Comparison of ENCODE assay signal across 10 cellular contexts in the genomic region with DNA sequence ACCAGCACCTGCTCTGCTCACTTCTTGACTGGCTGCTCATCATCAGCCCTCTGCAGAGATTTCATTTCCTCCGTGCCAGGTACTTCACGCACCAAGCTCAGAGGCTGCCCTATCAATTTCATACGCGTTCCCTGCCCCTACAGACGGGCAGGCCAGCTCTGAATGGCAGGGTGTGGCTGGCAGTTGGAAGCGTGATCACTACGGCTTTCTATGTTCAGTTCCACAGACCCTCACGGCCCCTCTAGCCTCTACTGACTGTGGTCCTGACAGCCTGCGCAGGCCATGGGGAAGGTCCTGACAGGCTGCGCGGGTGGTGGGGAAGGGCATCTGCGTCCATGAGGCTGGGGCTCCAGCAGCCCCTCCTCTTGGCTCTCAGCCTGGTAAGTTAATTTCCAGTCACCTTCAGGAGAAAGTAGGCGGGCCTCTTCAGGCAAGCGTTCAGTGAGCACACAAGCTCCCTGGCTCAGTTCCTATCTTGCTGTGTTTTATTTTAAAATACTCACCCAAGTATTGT.
A peak's percentile ranks its signal among the peaks of the same experiment; 100 is the strongest.
DNase-seq lines count a peak whose midpoint lies in the region; ATAC-seq and TF ChIP-seq lines count a peak whose summit lies in the region.
"Had no signal": no experiment of that assay in that cellular context is flagged by ENCODE, and none has a peak within 500 bp of the region (broad histone marks: within the 10 kb centered on the region; RNA-seq: fewer than 3 reads in every experiment).

No MANE protein-coding gene starts in this region.

- H3K27ac ChIP-seq in colonic mucosa, result peak overlapping the region; percentile 83
- H3K27ac ChIP-seq: right lobe of liver had no signal

- H3K4me1 ChIP-seq in colonic mucosa (peaks cover 3% of the 10 kb centered on the region), mucosa of stomach (ENCODE audit: control insufficient read depth, insufficient read depth, low read length) (peaks cover 38% of the 10 kb centered on the region)

- H3K4me3 ChIP-seq in colonic mucosa (peak overlapping the region; percentile 26), mucosa of stomach (ENCODE audit: low read length) (no peak overlapping the region)
- H3K4me3 ChIP-seq: right lobe of liver had no signal

- ATAC-seq in HG02588 (IDR thresholded peaks at IDR 0.05; ENCODE audit: unreplicated experiment) (no peak), GM18870 (IDR thresholded peaks at IDR 0.05; ENCODE audit: unreplicated experiment) (no peak), GM18498 (IDR thresholded peaks at IDR 0.05; ENCODE audit: unreplicated experiment) (no peak)
- ATAC-seq: right lobe of liver had no signal

- DNase-seq in DMS153 treated with DMSO at 0.1 percent for 48 hours (lab: John Stamatoyannopoulos, UW; ENCODE audit: unreplicated experiment) (peak; percentile 76), NCI-H2196 (lab: John Stamatoyannopoulos, UW; ENCODE audit: unreplicated experiment) (peak; percentile 67), colonic mucosa (peak; percentile 72), GF-D8 (lab: John Stamatoyannopoulos, UW) (no peak)
- DNase-seq: GDM1 had no signal

- H3K9ac ChIP-seq in colonic mucosa (ENCODE audit: low read depth in 2 of 2, low read length in 2 of 2) (peak overlapping the region; percentile 46 to 68), mucosa of stomach (ENCODE audit: low read length) (peak overlapping the region; percentile 66)

- H3K9me3 ChIP-seq in colonic mucosa (no peaks in the 10 kb centered on the region), mucosa of stomach (ENCODE audit: control insufficient read depth, low read length) (no peaks in the 10 kb centered on the region)
- H3K9me3 ChIP-seq: right lobe of liver had no signal

- TF ChIP-seq CTCF in colonic mucosa (IDR thresholded peaks at IDR 0.05), result no peak

- no peaks in the 10 kb centered on the region for H3K36me3 ChIP-seq in colonic mucosa
- no peaks in the 10 kb centered on the region for H3K36me3 ChIP-seq in mucosa of stomach (ENCODE audit: control insufficient read depth, insufficient read depth, low read length)
- H3K36me3 ChIP-seq: right lobe of liver had no signal

- intact Hi-C loops in colonic mucosa (cut with DNase I), result no loop called here

- no peaks in the 10 kb centered on the region for H3K27me3 ChIP-seq in colonic mucosa
- no peaks in the 10 kb centered on the region for H3K27me3 ChIP-seq in mucosa of stomach (ENCODE audit: control insufficient read depth, insufficient read depth, low read length)
- H3K27me3 ChIP-seq: right lobe of liver had no signal
